Comparison of ENCODE assay signal across 19 cellular contexts in the genomic region with DNA sequence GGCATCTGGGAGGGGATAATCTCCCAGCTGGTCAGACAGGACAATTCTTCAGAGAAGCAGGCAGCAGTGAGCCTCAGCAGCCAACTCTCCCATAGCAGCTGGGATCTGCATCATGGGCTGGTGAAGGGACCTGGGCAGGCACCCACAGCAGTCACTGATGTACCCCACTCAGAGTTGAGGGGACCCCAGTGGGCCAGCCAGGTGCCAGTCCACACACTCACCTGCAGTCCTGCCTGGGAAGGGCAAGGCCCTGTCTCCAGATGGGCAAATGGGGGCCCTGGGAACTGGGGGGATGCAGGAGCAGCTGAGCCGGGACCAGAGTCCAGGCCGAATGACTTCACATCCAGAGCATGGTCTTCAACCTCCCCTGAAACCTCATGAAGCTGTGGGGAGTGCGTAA.
DNase-seq lines count a peak whose midpoint lies in the region; ATAC-seq and TF ChIP-seq lines count a peak whose summit lies in the region.
"Had no signal": no experiment of that assay in that cellular context is flagged by ENCODE, and none has a peak within 500 bp of the region (broad histone marks: within the 10 kb centered on the region; RNA-seq: fewer than 3 reads in every experiment).

No MANE protein-coding gene starts in this region.

- H3K27ac ChIP-seq in caudate nucleus (ENCODE audit: low read depth, low read length) = peak overlapping the region; percentile 75
- no peak overlapping the region for H3K27ac ChIP-seq in neural progenitor cell
- H3K27ac ChIP-seq in temporal lobe (ENCODE audit: low read depth, low read length) = peak overlapping the region; percentile 66
- H3K27ac ChIP-seq: 22Rv1, SJCRH30 had no signal

- TF ChIP-seq CTCF in neural progenitor cell (IDR thresholded peaks at IDR 0.05) = no peak

- H3K9me3 Mint-ChIP-seq in activated naive CD8-positive, alpha-beta T cell treated with anti-CD3 and anti-CD28 coated beads, Interleukin-2, amount 10 ng/mL, durations not matched to agents 7 days and 5 days = no peaks in the 10 kb centered on the region
- no peaks in the 10 kb centered on the region for H3K9me3 Mint-ChIP-seq in activated naive CD8-positive, alpha-beta T cell treated with anti-CD3 and anti-CD28 coated beads, Interleukin-2, amount 50 U/mL, for 24 hours
- peaks cover 10% of the 10 kb centered on the region for H3K9me3 Mint-ChIP-seq in neural progenitor cell

- no peaks in the 10 kb centered on the region for H3K9me3 ChIP-seq in neural progenitor cell (ENCODE audit: low read depth)
- H3K9me3 ChIP-seq: SJCRH30 had no signal

- no peak overlapping the region for H2AFZ ChIP-seq in neural progenitor cell (replicated peaks)
- H2AFZ ChIP-seq: GM23338 had no signal

- H3K27me3 Mint-ChIP-seq in activated naive CD8-positive, alpha-beta T cell treated with anti-CD3 and anti-CD28 coated beads, Interleukin-2, amount 10 ng/mL, durations not matched to agents 7 days and 5 days = peaks cover 18% of the 10 kb centered on the region
- H3K27me3 Mint-ChIP-seq in activated naive CD8-positive, alpha-beta T cell treated with anti-CD3 and anti-CD28 coated beads, Interleukin-2, amount 50 U/mL, for 24 hours = peaks cover 3% of the 10 kb centered on the region
- peaks cover 8% of the 10 kb centered on the region for H3K27me3 Mint-ChIP-seq in neural progenitor cell (ENCODE audit: insufficient read depth, low read depth)

- no peak overlapping the region for H3K9ac ChIP-seq in neural progenitor cell

- no peak overlapping the region for H3K27ac Mint-ChIP-seq in activated naive CD8-positive, alpha-beta T cell treated with anti-CD3 and anti-CD28 coated beads, Interleukin-2, amount 10 ng/mL, durations not matched to agents 7 days and 5 days
- H3K27ac Mint-ChIP-seq in activated naive CD8-positive, alpha-beta T cell treated with anti-CD3 and anti-CD28 coated beads, Interleukin-2, amount 50 U/mL, for 24 hours = no peak overlapping the region
- peak overlapping the region; percentile 63 for H3K27ac Mint-ChIP-seq in neural progenitor cell
- H3K27ac Mint-ChIP-seq: GM23338 had no signal

- ATAC-seq in activated naive CD8-positive, alpha-beta T cell treated with anti-CD3 and anti-CD28 coated beads, Interleukin-2, amount 10 ng/mL, durations not matched to agents 7 days and 5 days (ENCODE audit: low read depth) = no peak
- ATAC-seq in activated naive CD8-positive, alpha-beta T cell treated with anti-CD3 and anti-CD28 coated beads, Interleukin-2, amount 50 U/mL, for 24 hours = no peak
- ATAC-seq: GM23338, HCT116 had no signal

- H3K36me3 ChIP-seq in neural progenitor cell = no peaks in the 10 kb centered on the region
- H3K36me3 ChIP-seq: SJCRH30 had no signal

- POLR2A ChIA-PET in activated naive CD8-positive, alpha-beta T cell treated with anti-CD3 and anti-CD28 coated beads, Interleukin-2, amount 10 ng/mL, durations not matched to agents 7 days and 5 days (lab: Charles Lee) = no interaction called here

- H3K36me3 Mint-ChIP-seq in activated naive CD8-positive, alpha-beta T cell treated with anti-CD3 and anti-CD28 coated beads, Interleukin-2, amount 10 ng/mL, durations not matched to agents 7 days and 5 days = no peaks in the 10 kb centered on the region
- no peaks in the 10 kb centered on the region for H3K36me3 Mint-ChIP-seq in activated naive CD8-positive, alpha-beta T cell treated with anti-CD3 and anti-CD28 coated beads, Interleukin-2, amount 50 U/mL, for 24 hours (ENCODE audit: low read depth)
- peaks cover 1% of the 10 kb centered on the region for H3K36me3 Mint-ChIP-seq in neural progenitor cell

- H3K4me1 ChIP-seq in neural progenitor cell = peaks cover 35% of the 10 kb centered on the region

- H3K4me1 Mint-ChIP-seq in activated naive CD8-positive, alpha-beta T cell treated with anti-CD3 and anti-CD28 coated beads, Interleukin-2, amount 10 ng/mL, durations not matched to agents 7 days and 5 days = peaks cover 28% of the 10 kb centered on the region
- H3K4me1 Mint-ChIP-seq in activated naive CD8-positive, alpha-beta T cell treated with anti-CD3 and anti-CD28 coated beads, Interleukin-2, amount 50 U/mL, for 24 hours = peaks cover 42% of the 10 kb centered on the region
- peaks cover 41% of the 10 kb centered on the region for H3K4me1 Mint-ChIP-seq in neural progenitor cell

- no peak overlapping the region for H3K4me3 Mint-ChIP-seq in activated naive CD8-positive, alpha-beta T cell treated with anti-CD3 and anti-CD28 coated beads, Interleukin-2, amount 10 ng/mL, durations not matched to agents 7 days and 5 days
- no peak overlapping the region for H3K4me3 Mint-ChIP-seq in activated naive CD8-positive, alpha-beta T cell treated with anti-CD3 and anti-CD28 coated beads, Interleukin-2, amount 50 U/mL, for 24 hours
- no peak overlapping the region for H3K4me3 Mint-ChIP-seq in neural progenitor cell
- H3K4me3 Mint-ChIP-seq: GM23338 had no signal

- no peak overlapping the region for H3K4me2 ChIP-seq in neural progenitor cell
- H3K4me2 ChIP-seq: GM23338 had no signal

- H3K4me3 ChIP-seq in neural progenitor cell = no peak overlapping the region
- H3K4me3 ChIP-seq: GM23338, SJCRH30 had no signal

- H3F3A ChIP-seq in neural progenitor cell (ENCODE audit: low read depth) = peaks cover 20% of the 10 kb centered on the region

- no peaks in the 10 kb centered on the region for H3K79me2 ChIP-seq in neural progenitor cell (ENCODE audit: low read depth)

- no peaks in the 10 kb centered on the region for H3K27me3 ChIP-seq in neural progenitor cell
- H3K27me3 ChIP-seq: SJCRH30 had no signal

- DNase-seq in activated naive CD8-positive, alpha-beta T cell treated with anti-CD3 and anti-CD28 coated beads, Interleukin-2, amount 10 ng/mL, durations not matched to agents 7 days and 5 days = peak; percentile 22
- no peak for DNase-seq in activated naive CD8-positive, alpha-beta T cell treated with anti-CD3 and anti-CD28 coated beads, Interleukin-2, amount 50 U/mL, for 24 hours
- no peak for DNase-seq in caudate nucleus (lab: John Stamatoyannopoulos, UW)
- no peak for DNase-seq in neural progenitor cell (ENCODE audit: low spot score)
- DNase-seq in NOMO-1 treated with dmso at 0.1 percent for 144 hours (lab: John Stamatoyannopoulos, UW; ENCODE audit: unreplicated experiment) = no peak
- DNase-seq in NAMALWA (ENCODE audit: low spot score) = no peak
- DNase-seq in NCI-H2227 treated with DMSO at 0.1 percent for 48 hours (lab: John Stamatoyannopoulos, UW) = no peak
- DNase-seq: AML-193, COR-L47, DMS153, NCI-H187, NCI-H2107, NCI-H510A treated with DMSO at 0.1 percent for 48 hours, NCI-H774, SJCRH30 had no signal

- H4K20me1 ChIP-seq in neural progenitor cell (ENCODE audit: low read depth) = no peaks in the 10 kb centered on the region
